9 cellular contexts compared by ENCODE assay signal in genomic region chr7:41880107-41880506, GRCh38.
DNase-seq lines count a peak whose midpoint lies in the region; ATAC-seq lines count a peak whose summit lies in the region.
"Had no signal": no experiment of that assay in that cellular context is flagged by ENCODE, and none has a peak within 500 bp of the region (broad histone marks: within the 10 kb centered on the region; RNA-seq: fewer than 3 reads in every experiment).

No MANE protein-coding gene starts in this region.

- intact Hi-C loops in left colon (cut with DNase I, micrococcal nuclease) = no loop called here

- ATAC-seq in activated T-helper 17 cell treated with anti-CD3 and anti-CD28 coated beads, Interleukin-2, amount 50 U/mL, for 72 hours (replicated peaks) = no peak
- peak; percentile 34 for ATAC-seq in left colon

- H3K4me3 Mint-ChIP-seq in activated T-helper 17 cell treated with anti-CD3 and anti-CD28 coated beads, Interleukin-2, amount 50 U/mL, for 72 hours = no peak overlapping the region

- peaks cover 11% of the 10 kb centered on the region for H3K27me3 Mint-ChIP-seq in activated T-helper 17 cell treated with anti-CD3 and anti-CD28 coated beads, Interleukin-2, amount 50 U/mL, for 72 hours

- H3K36me3 Mint-ChIP-seq in activated T-helper 17 cell treated with anti-CD3 and anti-CD28 coated beads, Interleukin-2, amount 50 U/mL, for 72 hours (ENCODE audit: low read depth) = no peaks in the 10 kb centered on the region

- H3K27ac Mint-ChIP-seq in activated T-helper 17 cell treated with anti-CD3 and anti-CD28 coated beads, Interleukin-2, amount 50 U/mL, for 72 hours = peak overlapping the region; percentile 18

- DNase-seq in ACHN (peak; percentile 75), GM04504 (ENCODE audit: low read depth) (peak; percentile 89), left colon (no peak), NCI-H1105 treated with DMSO at 0.1 percent for 48 hours (lab: John Stamatoyannopoulos, UW) (no peak), NCI-H187 (lab: John Stamatoyannopoulos, UW) (no peak), NCI-H345 (lab: John Stamatoyannopoulos, UW) (no peak), NCI-H526 treated with DMSO at 0.1 percent for 48 hours (lab: John Stamatoyannopoulos, UW) (no peak)
- DNase-seq: ovary had no signal

- peaks cover 14% of the 10 kb centered on the region for H3K4me1 Mint-ChIP-seq in activated T-helper 17 cell treated with anti-CD3 and anti-CD28 coated beads, Interleukin-2, amount 50 U/mL, for 72 hours

- in situ Hi-C loops in ACHN (cut with HindIII; ENCODE audit: low pct_ligation_motif_present, low pct_unique_long_range_greater_than_20kb, low sequenced_read_pairs) = no loop called here

- H3K9me3 Mint-ChIP-seq in activated T-helper 17 cell treated with anti-CD3 and anti-CD28 coated beads, Interleukin-2, amount 50 U/mL, for 72 hours = no peaks in the 10 kb centered on the region

Comparison
In these comparisons a context has a peak if more than half of its experiments do, and no peak if none do; other contexts are left out.
1. DNase-seq: peak in ACHN (single experiment) and GM04504 (single experiment); none in left colon (0 of 2), NCI-H1105 treated with DMSO at 0.1 percent for 48 hours (single experiment), NCI-H187 (0 of 2), NCI-H345 (single experiment) and NCI-H526 treated with DMSO at 0.1 percent for 48 hours (single experiment).